ENCODE assay signal across 25 cellular contexts in genomic region chr14:75757644-75758402, GRCh38.
"Had no signal": no experiment of that assay in that cellular context is flagged by ENCODE, and none has a peak within 500 bp of the region (broad histone marks: within the 10 kb centered on the region; RNA-seq: fewer than 3 reads in every experiment).

No MANE protein-coding gene starts in this region.

- FAIRE-seq: bronchial epithelial cell, endothelial cell of umbilical vein, TTC549 had no signal

- H3K4me3 ChIP-seq: colonic mucosa, dorsolateral prefrontal cortex, ovary, prostate gland, spleen, suprapubic skin, tibial nerve had no signal

- H3K4me1 Mint-ChIP-seq: stimulated activated naive CD8-positive, alpha-beta T cell treated with anti-CD3 and anti-CD28 coated beads, Interleukin-15, amount 100 ng/mL, for 72 hours had no signal

- H3K9me3 Mint-ChIP-seq: activated naive CD4-positive, alpha-beta T cell treated with anti-CD3 and anti-CD28 coated beads for 36 hours; activated T-cell treated with anti-CD3 and anti-CD28 coated beads, Interleukin-2, amount 50 U/mL, for 24 hours; effector memory CD8-positive, alpha-beta T cell; nephron; stimulated activated naive CD8-positive, alpha-beta T cell treated with anti-CD3 and anti-CD28 coated beads, Interleukin-15, amount 100 ng/mL, for 72 hours; T-helper 2 cell treated with Interferon-gamma antibody and Interleukin-4, amounts not matched to agents 5 μg/mL and 100 μg/mL, for 36 hours had no signal

- H3K9me3 ChIP-seq: colonic mucosa, neutrophil, ovary, prostate gland, spleen, suprapubic skin, tibial nerve had no signal

- H3K4me3 Mint-ChIP-seq: activated naive CD4-positive, alpha-beta T cell treated with anti-CD3 and anti-CD28 coated beads for 36 hours; activated T-cell treated with anti-CD3 and anti-CD28 coated beads, Interleukin-2, amount 50 U/mL, for 24 hours; effector memory CD8-positive, alpha-beta T cell; nephron; stimulated activated naive CD8-positive, alpha-beta T cell treated with anti-CD3 and anti-CD28 coated beads, Interleukin-15, amount 100 ng/mL, for 72 hours; T-helper 2 cell treated with Interferon-gamma antibody and Interleukin-4, amounts not matched to agents 5 μg/mL and 100 μg/mL, for 36 hours had no signal

- DNase-seq: activated CD8-positive, alpha-beta memory T cell treated with anti-CD3 and anti-CD28 coated beads for 24 hours; activated CD8-positive, alpha-beta memory T cell treated with anti-CD3 and anti-CD28 coated beads, Interleukin-2, amount 50 U/mL, for 4 hours; activated naive CD4-positive, alpha-beta T cell treated with anti-CD3 and anti-CD28 coated beads for 36 hours; activated T-cell treated with anti-CD3 and anti-CD28 coated beads, Interleukin-2, amount 50 U/mL, for 24 hours; amygdala; colonic mucosa; dorsolateral prefrontal cortex; effector memory CD8-positive, alpha-beta T cell; foreskin melanocyte; ovary; spleen; stimulated activated CD4-positive, alpha-beta T cell treated with anti-CD3 and anti-CD28 coated beads, Interleukin-4, amount 100 ng/mL, for 24 hours; stimulated activated naive CD8-positive, alpha-beta T cell treated with anti-CD3 and anti-CD28 coated beads, Interleukin-15, amount 100 ng/mL, for 72 hours; WERI-Rb-1 had no signal

- H3K4me1 ChIP-seq: colonic mucosa, prostate gland, spleen, suprapubic skin had no signal

- H3K27me3 Mint-ChIP-seq: activated T-cell treated with anti-CD3 and anti-CD28 coated beads, Interleukin-2, amount 50 U/mL, for 24 hours; effector memory CD8-positive, alpha-beta T cell; stimulated activated naive CD8-positive, alpha-beta T cell treated with anti-CD3 and anti-CD28 coated beads, Interleukin-15, amount 100 ng/mL, for 72 hours had no signal

- H3K36me3 ChIP-seq: colonic mucosa, neutrophil, ovary, prostate gland had no signal

- ATAC-seq: effector memory CD8-positive, alpha-beta T cell; esophagus mucosa; left lobe of liver; stimulated activated naive CD8-positive, alpha-beta T cell treated with anti-CD3 and anti-CD28 coated beads, Interleukin-15, amount 100 ng/mL, for 72 hours had no signal

- H3K27me3 ChIP-seq: colonic mucosa, dorsolateral prefrontal cortex, neutrophil, ovary, spleen, suprapubic skin, tibial nerve had no signal

- H3K27ac Mint-ChIP-seq: activated naive CD4-positive, alpha-beta T cell treated with anti-CD3 and anti-CD28 coated beads for 36 hours; activated T-cell treated with anti-CD3 and anti-CD28 coated beads, Interleukin-2, amount 50 U/mL, for 24 hours; effector memory CD8-positive, alpha-beta T cell; nephron; T-helper 2 cell treated with Interferon-gamma antibody and Interleukin-4, amounts not matched to agents 5 μg/mL and 100 μg/mL, for 36 hours had no signal

- H3K27ac ChIP-seq: colonic mucosa, dorsolateral prefrontal cortex, neutrophil, ovary, prostate gland, spleen, suprapubic skin, tibial nerve, WERI-Rb-1 had no signal
